Comparison of ENCODE assay signal across 1 cellular context in the genomic region with DNA sequence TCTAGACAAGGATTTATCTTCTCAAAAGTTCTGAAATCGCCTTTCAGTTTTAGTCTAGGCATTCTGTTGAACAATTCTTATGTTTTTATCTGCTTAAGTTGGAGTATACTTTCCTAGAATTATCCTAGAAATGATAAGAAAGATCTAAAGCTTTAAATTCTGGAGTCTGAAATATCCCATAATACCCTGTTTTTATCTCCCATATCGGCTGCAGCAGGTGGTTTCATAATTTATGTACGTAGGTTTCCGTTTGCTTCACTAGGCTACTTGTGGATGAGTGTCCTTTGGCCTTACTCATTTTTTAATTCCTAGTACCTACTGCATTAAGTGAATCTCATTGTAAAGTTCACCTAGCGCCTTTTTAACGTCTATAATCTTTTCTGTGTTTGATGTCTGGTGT.
TF ChIP-seq lines count a peak whose summit lies in the region.

No MANE protein-coding gene starts in this region.

TF ChIP-seq in GM12878, 131 proteins besides CTCF, POLR2A, EP300 and RAD21:
- TF ChIP-seq ZNF384 (IDR thresholded peaks at IDR 0.05; ENCODE audit: borderline replicate concordance, low read depth, low read length) (no peak), RELA (IDR thresholded peaks at IDR 0.05; ENCODE audit: borderline replicate concordance, partially characterized antibody) (no peak), PML (IDR thresholded peaks at IDR 0.05; ENCODE audit: low read length) (no peak), SIX5 (IDR thresholded peaks at IDR 0.05; ENCODE audit: low read depth, low read length, severe bottlenecking) (no peak), BMI1 (IDR thresholded peaks at IDR 0.05; ENCODE audit: borderline replicate concordance) (no peak), CBX3 (IDR thresholded peaks at IDR 0.05; ENCODE audit: borderline replicate concordance, low read depth) (no peak), NFXL1 (IDR thresholded peaks at IDR 0.05; ENCODE audit: borderline replicate concordance) (no peak)
- TF ChIP-seq, protein P1, sequence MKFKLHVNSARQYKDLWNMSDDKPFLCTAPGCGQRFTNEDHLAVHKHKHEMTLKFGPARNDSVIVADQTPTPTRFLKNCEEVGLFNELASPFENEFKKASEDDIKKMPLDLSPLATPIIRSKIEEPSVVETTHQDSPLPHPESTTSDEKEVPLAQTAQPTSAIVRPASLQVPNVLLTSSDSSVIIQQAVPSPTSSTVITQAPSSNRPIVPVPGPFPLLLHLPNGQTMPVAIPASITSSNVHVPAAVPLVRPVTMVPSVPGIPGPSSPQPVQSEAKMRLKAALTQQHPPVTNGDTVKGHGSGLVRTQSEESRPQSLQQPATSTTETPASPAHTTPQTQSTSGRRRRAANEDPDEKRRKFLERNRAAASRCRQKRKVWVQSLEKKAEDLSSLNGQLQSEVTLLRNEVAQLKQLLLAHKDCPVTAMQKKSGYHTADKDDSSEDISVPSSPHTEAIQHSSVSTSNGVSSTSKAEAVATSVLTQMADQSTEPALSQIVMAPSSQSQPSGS (IDR thresholded peaks at IDR 0.05; ENCODE audit: low read length), result no peak
- TF ChIP-seq, protein P2, sequence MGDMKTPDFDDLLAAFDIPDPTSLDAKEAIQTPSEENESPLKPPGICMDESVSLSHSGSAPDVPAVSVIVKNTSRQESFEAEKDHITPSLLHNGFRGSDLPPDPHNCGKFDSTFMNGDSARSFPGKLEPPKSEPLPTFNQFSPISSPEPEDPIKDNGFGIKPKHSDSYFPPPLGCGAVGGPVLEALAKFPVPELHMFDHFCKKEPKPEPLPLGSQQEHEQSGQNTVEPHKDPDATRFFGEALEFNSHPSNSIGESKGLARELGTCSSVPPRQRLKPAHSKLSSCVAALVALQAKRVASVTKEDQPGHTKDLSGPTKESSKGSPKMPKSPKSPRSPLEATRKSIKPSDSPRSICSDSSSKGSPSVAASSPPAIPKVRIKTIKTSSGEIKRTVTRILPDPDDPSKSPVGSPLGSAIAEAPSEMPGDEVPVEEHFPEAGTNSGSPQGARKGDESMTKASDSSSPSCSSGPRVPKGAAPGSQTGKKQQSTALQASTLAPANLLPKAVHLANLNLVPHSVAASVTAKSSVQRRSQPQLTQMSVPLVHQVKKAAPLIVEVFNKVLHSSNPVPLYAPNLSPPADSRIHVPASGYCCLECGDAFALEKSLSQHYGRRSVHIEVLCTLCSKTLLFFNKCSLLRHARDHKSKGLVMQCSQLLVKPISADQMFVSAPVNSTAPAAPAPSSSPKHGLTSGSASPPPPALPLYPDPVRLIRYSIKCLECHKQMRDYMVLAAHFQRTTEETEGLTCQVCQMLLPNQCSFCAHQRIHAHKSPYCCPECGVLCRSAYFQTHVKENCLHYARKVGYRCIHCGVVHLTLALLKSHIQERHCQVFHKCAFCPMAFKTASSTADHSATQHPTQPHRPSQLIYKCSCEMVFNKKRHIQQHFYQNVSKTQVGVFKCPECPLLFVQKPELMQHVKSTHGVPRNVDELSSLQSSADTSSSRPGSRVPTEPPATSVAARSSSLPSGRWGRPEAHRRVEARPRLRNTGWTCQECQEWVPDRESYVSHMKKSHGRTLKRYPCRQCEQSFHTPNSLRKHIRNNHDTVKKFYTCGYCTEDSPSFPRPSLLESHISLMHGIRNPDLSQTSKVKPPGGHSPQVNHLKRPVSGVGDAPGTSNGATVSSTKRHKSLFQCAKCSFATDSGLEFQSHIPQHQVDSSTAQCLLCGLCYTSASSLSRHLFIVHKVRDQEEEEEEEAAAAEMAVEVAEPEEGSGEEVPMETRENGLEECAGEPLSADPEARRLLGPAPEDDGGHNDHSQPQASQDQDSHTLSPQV (IDR thresholded peaks at IDR 0.05), result no peak
- TF ChIP-seq, protein P3, sequence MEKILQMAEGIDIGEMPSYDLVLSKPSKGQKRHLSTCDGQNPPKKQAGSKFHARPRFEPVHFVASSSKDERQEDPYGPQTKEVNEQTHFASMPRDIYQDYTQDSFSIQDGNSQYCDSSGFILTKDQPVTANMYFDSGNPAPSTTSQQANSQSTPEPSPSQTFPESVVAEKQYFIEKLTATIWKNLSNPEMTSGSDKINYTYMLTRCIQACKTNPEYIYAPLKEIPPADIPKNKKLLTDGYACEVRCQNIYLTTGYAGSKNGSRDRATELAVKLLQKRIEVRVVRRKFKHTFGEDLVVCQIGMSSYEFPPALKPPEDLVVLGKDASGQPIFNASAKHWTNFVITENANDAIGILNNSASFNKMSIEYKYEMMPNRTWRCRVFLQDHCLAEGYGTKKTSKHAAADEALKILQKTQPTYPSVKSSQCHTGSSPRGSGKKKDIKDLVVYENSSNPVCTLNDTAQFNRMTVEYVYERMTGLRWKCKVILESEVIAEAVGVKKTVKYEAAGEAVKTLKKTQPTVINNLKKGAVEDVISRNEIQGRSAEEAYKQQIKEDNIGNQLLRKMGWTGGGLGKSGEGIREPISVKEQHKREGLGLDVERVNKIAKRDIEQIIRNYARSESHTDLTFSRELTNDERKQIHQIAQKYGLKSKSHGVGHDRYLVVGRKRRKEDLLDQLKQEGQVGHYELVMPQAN (conservative IDR thresholded peaks at IDR 0.05), result no peak
